Comparison of ENCODE assay signal across 8 cellular contexts in genomic region chr7:2886900-2887299, GRCh38. TPM values are rescaled to one million over a fixed set of nuclear protein-coding genes. Genes with fewer than 3 reads are reported as not detected.
DNase-seq lines count a peak whose midpoint lies in the region; ATAC-seq and TF ChIP-seq lines count a peak whose summit lies in the region.

No MANE protein-coding gene starts in this region.

- H3K36me3 Mint-ChIP-seq in T-helper 17 cell (ENCODE audit: low read depth) = no peaks in the 10 kb centered on the region
- H3K36me3 Mint-ChIP-seq in stimulated activated memory B cell treated with anti-CD40 and anti-IgM and Interleukin-4, amounts not matched to agents 10 μg/mL and 1 μg/mL and 100 μg/mL, for 72 hours = no peaks in the 10 kb centered on the region

- no peak overlapping the region for H3K4me3 Mint-ChIP-seq in T-helper 17 cell
- no peak overlapping the region for H3K4me3 Mint-ChIP-seq in stimulated activated memory B cell treated with anti-CD40 and anti-IgM and Interleukin-4, amounts not matched to agents 10 μg/mL and 1 μg/mL and 100 μg/mL, for 72 hours

- no peaks in the 10 kb centered on the region for H3K27me3 Mint-ChIP-seq in T-helper 17 cell
- H3K27me3 Mint-ChIP-seq in stimulated activated memory B cell treated with anti-CD40 and anti-IgM and Interleukin-4, amounts not matched to agents 10 μg/mL and 1 μg/mL and 100 μg/mL, for 72 hours = no peaks in the 10 kb centered on the region

- no peak overlapping the region for H3K4me3 ChIP-seq in BE2C (ENCODE audit: low read depth, low read length)
- H3K4me3 ChIP-seq in cardiac fibroblast (replicated peaks in 1 of 2; ENCODE audit: low read depth in 2 of 2, low read length in 2 of 2) = no peak overlapping the region
- no peak overlapping the region for H3K4me3 ChIP-seq in kidney epithelial cell (ENCODE audit: low read depth, low read length)

- peaks cover 7% of the 10 kb centered on the region for H3K4me1 Mint-ChIP-seq in T-helper 17 cell
- peaks cover 24% of the 10 kb centered on the region for H3K4me1 Mint-ChIP-seq in stimulated activated memory B cell treated with anti-CD40 and anti-IgM and Interleukin-4, amounts not matched to agents 10 μg/mL and 1 μg/mL and 100 μg/mL, for 72 hours

- peak; percentile 98 for TF ChIP-seq CTCF in BE2C (IDR thresholded peaks at IDR 0.05; ENCODE audit: low read depth, low read length)
- peak; percentile 92 for TF ChIP-seq CTCF in cardiac fibroblast (IDR thresholded peaks at IDR 0.05; ENCODE audit: low read depth, low read length)
- TF ChIP-seq CTCF in kidney epithelial cell (IDR thresholded peaks at IDR 0.05; ENCODE audit: insufficient read depth, low read length, poor library complexity, severe bottlenecking) = peak; percentile 91

- H3K9me3 Mint-ChIP-seq in stimulated activated memory B cell treated with anti-CD40 and anti-IgM and Interleukin-4, amounts not matched to agents 10 μg/mL and 1 μg/mL and 100 μg/mL, for 72 hours = no peaks in the 10 kb centered on the region

- H3K9me3 ChIP-seq in BE2C (no peaks in the 10 kb centered on the region), T-helper 17 cell (ENCODE audit: control insufficient read depth, low read length, poor library complexity, severe bottlenecking) (no peaks in the 10 kb centered on the region)

- DNase-seq in BE2C (peak; percentile 68), GM19240 (ENCODE audit: insufficient read length, low spot score) (peak; percentile 73), NCI-H1930 (lab: John Stamatoyannopoulos, UW) (peak; percentile 18 to 39), T-helper 17 cell (peak in 1 of 3 donors; percentile 35), cardiac fibroblast (ENCODE audit: low read depth in 2 of 2) (peak; percentile 89), kidney epithelial cell (ENCODE audit: low read depth) (no peak)

- no peaks in the 10 kb centered on the region for H3K27me3 ChIP-seq in BE2C
- peaks cover 6% of the 10 kb centered on the region for H3K27me3 ChIP-seq in kidney epithelial cell (ENCODE audit: control insufficient read depth, insufficient read depth, low read length)

- H3K27ac Mint-ChIP-seq in T-helper 17 cell = no peak overlapping the region
- H3K27ac Mint-ChIP-seq in stimulated activated memory B cell treated with anti-CD40 and anti-IgM and Interleukin-4, amounts not matched to agents 10 μg/mL and 1 μg/mL and 100 μg/mL, for 72 hours = peak overlapping the region; percentile 37

- H3K4me1 ChIP-seq in BE2C = no peaks in the 10 kb centered on the region

- ATAC-seq in T-helper 17 cell (peak; percentile 82), GM18907 (IDR thresholded peaks at IDR 0.05; ENCODE audit: unreplicated experiment) (no peak)
- peak; percentile 65 for ATAC-seq in stimulated activated memory B cell treated with anti-CD40 and anti-IgM and Interleukin-4, amounts not matched to agents 10 μg/mL and 1 μg/mL and 100 μg/mL, for 72 hours

- H3K36me3 ChIP-seq in BE2C (no peaks in the 10 kb centered on the region), kidney epithelial cell (ENCODE audit: control insufficient read depth, insufficient read depth, low read length) (no peaks in the 10 kb centered on the region)

RNA-seq across cellular contexts. Expression of gene GNA12, which starts 42.8 kb away (rescaled TPM):
- polyA plus RNA-seq in BE2C (2012; ENCODE audit: insufficient read depth, insufficient read length, low read depth) = 32.2 TPM
- total RNA-seq in T-helper 17 cell = 10 to 100 TPM; 13.5 to 19.2 TPM
- 40.7 and 50.5 TPM in 2 replicates for total RNA-seq in kidney epithelial cell
